In genomic region chr10:33238643-33239042, GRCh38 we compare ENCODE assay signal across 2 cellular contexts.
A peak's percentile ranks its signal among the peaks of the same experiment; 100 is the strongest.
TF ChIP-seq lines count a peak whose summit lies in the region.

No MANE protein-coding gene starts in this region.

TF ChIP-seq in SK-N-SH, 30 proteins besides CTCF, POLR2A, EP300 and RAD21 (continued from another document):
- peak; percentile 63; the same call in 1 of the 2 replicates for TF ChIP-seq FOSL2 (IDR thresholded peaks at IDR 0.05; ENCODE audit: borderline replicate concordance, low read depth)

TF ChIP-seq in GM23338, 12 proteins besides CTCF, POLR2A, EP300 and RAD21 (continued from another document):
- no peak for TF ChIP-seq ZNF114 (CRISPR knock-in tag; IDR thresholded peaks at IDR 0.05)
- no peak for TF ChIP-seq EZH2phosphoT487 (IDR thresholded peaks at IDR 0.05; ENCODE audit: unreplicated experiment)
- no peak for TF ChIP-seq ZNF462 (CRISPR knock-in tag; IDR thresholded peaks at IDR 0.05)
- no peak for TF ChIP-seq ETS1 (IDR thresholded peaks at IDR 0.05)
